2 cellular contexts compared by ENCODE assay signal in genomic region chr3:58647661-58648141, GRCh38.
A peak's percentile ranks its signal among the peaks of the same experiment; 100 is the strongest.
TF ChIP-seq lines count a peak whose summit lies in the region.

No MANE protein-coding gene starts in this region.

TF ChIP-seq in liver, 16 proteins besides CTCF, POLR2A, EP300 and RAD21:
- TF ChIP-seq ZBTB33 (IDR thresholded peaks at IDR 0.05) (no peak), JUND (IDR thresholded peaks at IDR 0.05) (no peak), YY1 (IDR thresholded peaks at IDR 0.05) (no peak), ATF3 (IDR thresholded peaks at IDR 0.05) (no peak), NR2F2 (IDR thresholded peaks at IDR 0.05) (peak; percentile 41)

TF ChIP-seq in HepG2, 621 proteins besides CTCF, POLR2A, EP300 and RAD21:
- TF ChIP-seq ZNF605 (CRISPR knock-in tag; IDR thresholded peaks at IDR 0.05), result no peak
- TF ChIP-seq SPEN (CRISPR knock-in tag; IDR thresholded peaks at IDR 0.05; ENCODE audit: low read depth), result no peak
- no peak for TF ChIP-seq AKNA (CRISPR knock-in tag; IDR thresholded peaks at IDR 0.05; ENCODE audit: borderline replicate concordance)
- no peak for TF ChIP-seq TFE3 (CRISPR knock-in tag; IDR thresholded peaks at IDR 0.05)
- no peak for TF ChIP-seq TRIM22 (IDR thresholded peaks at IDR 0.05)
- no peak for TF ChIP-seq RBM39 (IDR thresholded peaks at IDR 0.05; ENCODE audit: low read depth, low read length, poor library complexity, severe bottlenecking)
- no peak for TF ChIP-seq ZNF207 (IDR thresholded peaks at IDR 0.05; ENCODE audit: borderline replicate concordance)
- no peak for TF ChIP-seq KDM5B (CRISPR knock-in tag; IDR thresholded peaks at IDR 0.05; ENCODE audit: borderline replicate concordance)
- no peak for TF ChIP-seq HDAC1 (CRISPR knock-in tag; IDR thresholded peaks at IDR 0.05)
